8 cellular contexts compared by ENCODE assay signal in genomic region chr20:8722277-8722928, GRCh38.
DNase-seq lines count a peak whose midpoint lies in the region; ATAC-seq, FAIRE-seq and TF ChIP-seq lines count a peak whose summit lies in the region.

No MANE protein-coding gene starts in this region.

- no peak overlapping the region for H3K4me3 Mint-ChIP-seq in MCF 10A (ENCODE audit: unreplicated experiment)
- no peak overlapping the region for H3K4me3 Mint-ChIP-seq in stimulated activated naive B cell treated with anti-CD40 and anti-IgM and Interleukin-4, amounts not matched to agents 10 μg/mL and 1 μg/mL and 100 μg/mL, for 72 hours

- peak; percentile 89 for TF ChIP-seq CTCF in OCI-LY1 (IDR thresholded peaks at IDR 0.05; ENCODE audit: low read length)
- peak; percentile 75 for TF ChIP-seq CTCF in MCF 10A (IDR thresholded peaks at IDR 0.05; ENCODE audit: unreplicated experiment)
- TF ChIP-seq CTCF in keratinocyte (optimal IDR thresholded peaks at IDR 0.05 in 1 of 3, IDR thresholded peaks at IDR 0.05 in 1 of 3, conservative IDR thresholded peaks at IDR 0.05 in 1 of 3; ENCODE audit: extremely low read depth in 1 of 3, insufficient read depth in 2 of 3, low read length in 3 of 3): peak; percentile 69 to 75 (median 75)

- POLR2A ChIA-PET in MCF 10A (lab: Yijun Ruan, JAX): interaction anchor here (0.5 to 3.4 kb wide), 10 partner anchors 304 to 792 kb away, joined by 3 to 19 read pairs (median 4); partner anchors contain the start of genes PLCB1 and TMX4

- BruUV-seq in MCF 10A (replicated peaks; lab: Mats Ljungman, UMichigan): no TSS peak

- no peaks in the 10 kb centered on the region for H3K9me2 ChIP-seq in OCI-LY1 (ENCODE audit: low read depth, low read length)

- H3K79me2 ChIP-seq in OCI-LY1 (ENCODE audit: insufficient read depth, low read length) (no peaks in the 10 kb centered on the region), keratinocyte (ENCODE audit: control insufficient read depth, insufficient read depth, low read length) (no peaks in the 10 kb centered on the region)

- H2AFZ ChIP-seq in OCI-LY1 (ENCODE audit: low read length) (no peak overlapping the region), keratinocyte (ENCODE audit: control insufficient read depth, low read length) (no peak overlapping the region)

- H3K27ac Mint-ChIP-seq in MCF 10A (ENCODE audit: low read depth, unreplicated experiment): no peak overlapping the region
- H3K27ac Mint-ChIP-seq in stimulated activated naive B cell treated with anti-CD40 and anti-IgM and Interleukin-4, amounts not matched to agents 10 μg/mL and 1 μg/mL and 100 μg/mL, for 72 hours: no peak overlapping the region

- CTCF ChIA-PET in MCF 10A (lab: Yijun Ruan, JAX): interaction anchor here (0.5 to 7.8 kb wide), 142 partner anchors 9 to 1893 kb away, joined by 3 to 357 read pairs (median 4); partner anchors contain the start of gene PLCB1

- peak; percentile 34 for FAIRE-seq in keratinocyte (lab: Jason Lieb, UNC)

- DNase-seq in DMS79 treated with DMSO at 0.1 percent for 48 hours (lab: John Stamatoyannopoulos, UW) (peak; percentile 2), DMS79 (lab: John Stamatoyannopoulos, UW) (no peak), KG1 (lab: John Stamatoyannopoulos, UW) (peak; percentile 44), MCF 10A (ENCODE audit: unreplicated experiment) (peak; percentile 75), keratinocyte (ENCODE audit: low read depth, low spot score) (peak; percentile 7)
- peak; percentile 27 for DNase-seq in stimulated activated naive B cell treated with anti-CD40 and anti-IgM and Interleukin-4, amounts not matched to agents 10 μg/mL and 1 μg/mL and 100 μg/mL, for 72 hours

- no peaks in the 10 kb centered on the region for H3K36me3 Mint-ChIP-seq in MCF 10A (ENCODE audit: insufficient read depth, unreplicated experiment)
- H3K36me3 Mint-ChIP-seq in stimulated activated naive B cell treated with anti-CD40 and anti-IgM and Interleukin-4, amounts not matched to agents 10 μg/mL and 1 μg/mL and 100 μg/mL, for 72 hours: no peaks in the 10 kb centered on the region

- 0 out of 2 replicates have a peak, but pooled peaks cover 3% of the 10 kb centered on the region for H3K27me3 ChIP-seq in OCI-LY1 (ENCODE audit: insufficient read depth, low read length)
- no peaks in the 10 kb centered on the region for H3K27me3 ChIP-seq in keratinocyte (ENCODE audit: control insufficient read depth, extremely low read depth, insufficient read depth, low read length)

- dilution Hi-C loops in keratinocyte (cut with MboI; ENCODE audit: extremely low pct_ligation_motif_present, low sequenced_read_pairs): loop anchor here (25.0 kb wide), 1 partner anchor 685 kb away; no protein-coding TSS in a partner anchor

- peaks cover 11% of the 10 kb centered on the region for H3K4me1 Mint-ChIP-seq in MCF 10A (ENCODE audit: insufficient read depth, unreplicated experiment)
- no peaks in the 10 kb centered on the region for H3K4me1 Mint-ChIP-seq in stimulated activated naive B cell treated with anti-CD40 and anti-IgM and Interleukin-4, amounts not matched to agents 10 μg/mL and 1 μg/mL and 100 μg/mL, for 72 hours

- H3K4me1 ChIP-seq in OCI-LY1 (ENCODE audit: insufficient read depth, low read length, severe bottlenecking) (peaks cover 10% of the 10 kb centered on the region), keratinocyte (ENCODE audit: control insufficient read depth, extremely low read depth, insufficient read depth, low read length) (no peaks in the 10 kb centered on the region)

- H3K4me2 ChIP-seq in OCI-LY1 (ENCODE audit: low read length) (no peak overlapping the region), keratinocyte (ENCODE audit: control insufficient read depth, extremely low read depth, insufficient read depth, low read depth, low read length) (no peak overlapping the region)

- H3F3A ChIP-seq in OCI-LY1 (ENCODE audit: insufficient read depth, low read length): no peaks in the 10 kb centered on the region

- no peaks in the 10 kb centered on the region for H3K9me3 Mint-ChIP-seq in MCF 10A (ENCODE audit: unreplicated experiment)
- H3K9me3 Mint-ChIP-seq in stimulated activated naive B cell treated with anti-CD40 and anti-IgM and Interleukin-4, amounts not matched to agents 10 μg/mL and 1 μg/mL and 100 μg/mL, for 72 hours: no peaks in the 10 kb centered on the region

- no peaks in the 10 kb centered on the region for H3K9me3 ChIP-seq in OCI-LY1 (ENCODE audit: low read length)
- no peaks in the 10 kb centered on the region for H3K9me3 ChIP-seq in keratinocyte (ENCODE audit: control insufficient read depth, low read depth, low read length)

- H3K27ac ChIP-seq in OCI-LY1 (ENCODE audit: low read depth, low read length, poor library complexity, severe bottlenecking) (no peak overlapping the region), keratinocyte (ENCODE audit: control insufficient read depth, insufficient read depth, low read length) (no peak overlapping the region)

- H3K9ac ChIP-seq in OCI-LY1 (ENCODE audit: low read length) (no peak overlapping the region), keratinocyte (ENCODE audit: control insufficient read depth, extremely low read depth, insufficient read depth, low read length) (no peak overlapping the region)

- H3K4me3 ChIP-seq in OCI-LY1 (ENCODE audit: low read depth, low read length, poor library complexity, severe bottlenecking) (no peak overlapping the region), keratinocyte (ENCODE audit: control insufficient read depth in 2 of 3, extremely low read depth in 1 of 3, insufficient read depth in 2 of 3, low read depth in 1 of 3, low read length in 3 of 3) (no peak overlapping the region)

- ATAC-seq in GM21529 (IDR thresholded peaks at IDR 0.05; ENCODE audit: unreplicated experiment): peak; percentile 62
- peak; percentile 76 to 77 for ATAC-seq in stimulated activated naive B cell treated with anti-CD40 and anti-IgM and Interleukin-4, amounts not matched to agents 10 μg/mL and 1 μg/mL and 100 μg/mL, for 72 hours (replicated peaks)

- H3K9me1 ChIP-seq in keratinocyte (ENCODE audit: control insufficient read depth, extremely low read depth, insufficient read depth, low read length): no peaks in the 10 kb centered on the region

- H4K20me1 ChIP-seq in OCI-LY1 (ENCODE audit: insufficient read depth, low read length) (no peaks in the 10 kb centered on the region), keratinocyte (ENCODE audit: control insufficient read depth, extremely low read depth, insufficient read depth, low read length) (no peaks in the 10 kb centered on the region)

- H3K27me3 Mint-ChIP-seq in MCF 10A (ENCODE audit: insufficient read depth, unreplicated experiment): no peaks in the 10 kb centered on the region
- no peaks in the 10 kb centered on the region for H3K27me3 Mint-ChIP-seq in stimulated activated naive B cell treated with anti-CD40 and anti-IgM and Interleukin-4, amounts not matched to agents 10 μg/mL and 1 μg/mL and 100 μg/mL, for 72 hours

- intact Hi-C loops in MCF 10A (cut with micrococcal nuclease): loop anchor here (1.0 to 5.0 kb wide), 3 partner anchors 185 to 742 kb away; no protein-coding TSS in a partner anchor

- H3K36me3 ChIP-seq in OCI-LY1 (ENCODE audit: insufficient read depth, low read length) (no peaks in the 10 kb centered on the region; the same call in 1 of the 2 replicates), keratinocyte (ENCODE audit: control insufficient read depth in 2 of 2, extremely low read depth in 1 of 2, insufficient read depth in 2 of 2, low read length in 2 of 2) (no peaks in the 10 kb centered on the region)
